ENCODE assay signal across 21 cellular contexts in genomic region chr5:93331864-93332263, GRCh38.
DNase-seq lines count a peak whose midpoint lies in the region; ATAC-seq, FAIRE-seq and TF ChIP-seq lines count a peak whose summit lies in the region.
"Had no signal": no experiment of that assay in that cellular context is flagged by ENCODE, and none has a peak within 500 bp of the region (broad histone marks: within the 10 kb centered on the region; RNA-seq: fewer than 3 reads in every experiment).

No MANE protein-coding gene starts in this region.

- TF ChIP-seq CTCF in bronchial epithelial cell (IDR thresholded peaks at IDR 0.05; ENCODE audit: insufficient read depth, low read length, severe bottlenecking) = no peak
- no peak for TF ChIP-seq CTCF in fibroblast of pulmonary artery (IDR thresholded peaks at IDR 0.05; ENCODE audit: low read length, missing control alignments)
- no peak for TF ChIP-seq CTCF in WERI-Rb-1 (IDR thresholded peaks at IDR 0.05; ENCODE audit: low read depth, low read length)

- peak; percentile 72 for DNase-seq in bronchial epithelial cell (ENCODE audit: low read depth)
- peak; percentile 75 for DNase-seq in fibroblast of pulmonary artery (ENCODE audit: low read depth)
- DNase-seq in left ventricle myocardium superior = peak; percentile 20
- DNase-seq in superior temporal gyrus (ENCODE audit: extremely low spot score) = peak; percentile 62
- DNase-seq in WERI-Rb-1 = no peak
- DNase-seq: CD4-positive, CD25-positive, alpha-beta regulatory T cell; KG1; NCI-H1092; NCI-H1436; NCI-H187 treated with DMSO at 0.1 percent for 48 hours; NCI-H226; NCI-H510A treated with DMSO at 0.1 percent for 48 hours; NCI-H748 treated with DMSO at 0.1 percent for 48 hours; PC-9; SJCRH30 had no signal

- intact Hi-C loops in left ventricle myocardium superior (cut with micrococcal nuclease) = no loop called here

- peak; percentile 90 for ATAC-seq in left ventricle myocardium superior
- ATAC-seq in GM21576 (IDR thresholded peaks at IDR 0.05; ENCODE audit: unreplicated experiment) = no peak
- no peak for ATAC-seq in GM18873 (IDR thresholded peaks at IDR 0.05; ENCODE audit: low FRiP score, unreplicated experiment)
- ATAC-seq: GM23338 had no signal

- no peaks in the 10 kb centered on the region for H3K36me3 ChIP-seq in bronchial epithelial cell (ENCODE audit: control insufficient read depth, insufficient read depth, low read length)
- H3K36me3 ChIP-seq in WERI-Rb-1 = no peaks in the 10 kb centered on the region
- H3K36me3 ChIP-seq: HAP-1, SJCRH30 had no signal

- H3K9me3 ChIP-seq in WERI-Rb-1 (ENCODE audit: severe bottlenecking) = no peaks in the 10 kb centered on the region
- H3K9me3 ChIP-seq: HAP-1, SJCRH30 had no signal

- no peak overlapping the region for H3K4me3 ChIP-seq in bronchial epithelial cell (ENCODE audit: low read depth, low read length)
- no peak overlapping the region for H3K4me3 ChIP-seq in fibroblast of pulmonary artery (replicated peaks; ENCODE audit: low read depth, low read length)
- H3K4me3 ChIP-seq in WERI-Rb-1 (ENCODE audit: low read depth, low read length) = no peak overlapping the region
- H3K4me3 ChIP-seq: GM23338, HAP-1, PC-9, SJCRH30 had no signal

- H3K27me3 ChIP-seq in bronchial epithelial cell (ENCODE audit: control insufficient read depth, insufficient read depth, low read length) (no peaks in the 10 kb centered on the region), WERI-Rb-1 (ENCODE audit: insufficient read depth, low read depth, severe bottlenecking) (no peaks in the 10 kb centered on the region)
- H3K27me3 ChIP-seq: SJCRH30 had no signal

- FAIRE-seq in bronchial epithelial cell (lab: Jason Lieb, UNC) = no peak
- FAIRE-seq: GM12892 had no signal

- no peak overlapping the region for H3K27ac ChIP-seq in WERI-Rb-1
- H3K27ac ChIP-seq: PC-9, RWPE1, SJCRH30 had no signal
